ENCODE assay signal across 1 cellular context in the genomic region with DNA sequence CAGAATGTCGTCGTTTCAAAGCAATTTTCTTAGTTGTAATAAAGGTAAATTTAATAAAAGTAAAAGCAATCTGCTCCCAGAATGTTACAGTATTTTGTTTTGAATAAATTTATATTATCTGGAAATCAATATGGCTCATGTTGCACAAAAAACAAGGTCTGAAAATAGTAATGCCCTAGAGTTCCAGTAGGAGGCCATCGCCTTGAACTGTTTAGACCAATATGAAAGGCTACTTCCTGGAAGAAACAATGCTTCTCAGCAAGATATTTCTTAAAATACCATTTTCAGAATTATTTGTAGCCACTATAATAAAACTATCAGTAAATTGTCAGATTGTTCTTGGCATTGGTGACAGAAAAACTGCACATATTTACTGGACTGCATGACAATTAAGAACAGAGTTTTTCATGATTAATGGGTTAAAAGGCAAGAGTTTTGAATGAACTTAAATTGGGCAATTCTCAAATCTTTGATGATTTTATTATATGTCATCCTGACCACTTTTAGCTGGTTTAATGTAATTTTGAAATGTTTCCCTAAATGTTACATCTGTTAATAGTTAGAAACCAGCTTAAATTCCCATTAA.
TF ChIP-seq lines count a peak whose summit lies in the region.

No MANE protein-coding gene starts in this region.

TF ChIP-seq in GM23338, 12 proteins besides CTCF, POLR2A, EP300 and RAD21 (continued from another document):
- TF ChIP-seq POLR2AphosphoS5 (IDR thresholded peaks at IDR 0.05; ENCODE audit: low read depth) = no peak
